14 cellular contexts compared by ENCODE assay signal in genomic region chr3:67564008-67564407, GRCh38.
A peak's percentile ranks its signal among the peaks of the same experiment; 100 is the strongest.
DNase-seq lines count a peak whose midpoint lies in the region; ATAC-seq and TF ChIP-seq lines count a peak whose summit lies in the region.
"Had no signal": no experiment of that assay in that cellular context is flagged by ENCODE, and none has a peak within 500 bp of the region (broad histone marks: within the 10 kb centered on the region; RNA-seq: fewer than 3 reads in every experiment).

No MANE protein-coding gene starts in this region.

- H3K4me1 Mint-ChIP-seq in endothelial cell (ENCODE audit: unreplicated experiment) = peaks cover 7% of the 10 kb centered on the region

- TF ChIP-seq CTCF in brain microvascular endothelial cell (IDR thresholded peaks at IDR 0.05; ENCODE audit: low read depth, low read length, missing control alignments) (no peak), endothelial cell (IDR thresholded peaks at IDR 0.05; ENCODE audit: unreplicated experiment) (no peak)

- H3K9me3 Mint-ChIP-seq in endothelial cell (ENCODE audit: unreplicated experiment) = no peaks in the 10 kb centered on the region

- H3K36me3 Mint-ChIP-seq in endothelial cell (ENCODE audit: low read depth, unreplicated experiment) = no peaks in the 10 kb centered on the region

- no peak overlapping the region for H3K4me3 ChIP-seq in brain microvascular endothelial cell (ENCODE audit: low read depth, low read length)
- H3K4me3 ChIP-seq: HAP-1 had no signal

- no peak overlapping the region for H3K4me3 Mint-ChIP-seq in endothelial cell (ENCODE audit: unreplicated experiment)
- H3K4me3 Mint-ChIP-seq: B cell; CD4-positive, alpha-beta memory T cell had no signal

- H3K27me3 Mint-ChIP-seq in endothelial cell (ENCODE audit: unreplicated experiment) = peaks cover 1% of the 10 kb centered on the region
- H3K27me3 Mint-ChIP-seq: B cell; CD4-positive, alpha-beta memory T cell had no signal

- no peaks in the 10 kb centered on the region for H3K36me3 ChIP-seq in brain microvascular endothelial cell (replicated peaks)
- H3K36me3 ChIP-seq: HAP-1 had no signal

- no peak overlapping the region for H3K27ac ChIP-seq in brain microvascular endothelial cell
- H3K27ac ChIP-seq: C4-2B had no signal

- in situ Hi-C loops in brain microvascular endothelial cell (cut with HindIII; ENCODE audit: low pct_ligation_motif_present, low sequenced_read_pairs) = no loop called here

- DNase-seq in brain microvascular endothelial cell (peak; percentile 20), dermis microvascular lymphatic vessel endothelial cell (ENCODE audit: low read depth in 2 of 2) (peak; percentile 39 to 52), iris pigment epithelial cell (ENCODE audit: low read depth) (peak; percentile 42), lung microvascular endothelial cell (ENCODE audit: low read depth in 2 of 2) (peak; percentile 43 to 75), endothelial cell (ENCODE audit: low spot score) (no peak), NCI-H2171 (lab: John Stamatoyannopoulos, UW) (no peak)
- DNase-seq: CD4-positive, alpha-beta memory T cell; DMS79; EL; GOT3 had no signal

- H3K27ac Mint-ChIP-seq in endothelial cell (ENCODE audit: unreplicated experiment) = no peak overlapping the region
- H3K27ac Mint-ChIP-seq: B cell; CD4-positive, alpha-beta memory T cell had no signal

- no peaks in the 10 kb centered on the region for H3K27me3 ChIP-seq in brain microvascular endothelial cell (replicated peaks)

- ATAC-seq in GM18861 (IDR thresholded peaks at IDR 0.05; ENCODE audit: unreplicated experiment) = no peak

Comparison
In these comparisons a context has a peak if more than half of its experiments do, and no peak if none do; other contexts are left out.
1. DNase-seq: peak in brain microvascular endothelial cell (single experiment), dermis microvascular lymphatic vessel endothelial cell (2 of 2), iris pigment epithelial cell (single experiment) and lung microvascular endothelial cell (2 of 2); none in endothelial cell (single experiment) and NCI-H2171 (single experiment).